In genomic region chr7:30771859-30772429, GRCh38 we compare ENCODE assay signal across 8 cellular contexts. TPM values are rescaled to one million over a fixed set of nuclear protein-coding genes. Genes with fewer than 3 reads are reported as not detected.
DNase-seq lines count a peak whose midpoint lies in the region; ATAC-seq and TF ChIP-seq lines count a peak whose summit lies in the region.

No MANE protein-coding gene starts in this region.

- no peak overlapping the region for H3K27ac ChIP-seq in GM23338 (ENCODE audit: low read depth)
- peak overlapping the region; percentile 29 for H3K27ac ChIP-seq in RWPE1

- H3K27me3 Mint-ChIP-seq in GM23338 (ENCODE audit: insufficient read depth, low read depth, poor library complexity): no peaks in the 10 kb centered on the region
- H3K27me3 Mint-ChIP-seq in neural crest cell (ENCODE audit: low read depth): peaks cover 3% of the 10 kb centered on the region

- peaks cover 8% of the 10 kb centered on the region; the same call in 2 of the 3 replicates for H3K4me1 Mint-ChIP-seq in GM23338
- peaks cover 16% of the 10 kb centered on the region for H3K4me1 Mint-ChIP-seq in neural crest cell

- ATAC-seq in GM23338 (no peak), HG03342 (IDR thresholded peaks at IDR 0.05; ENCODE audit: unreplicated experiment) (no peak), HG02571 (IDR thresholded peaks at IDR 0.05; ENCODE audit: unreplicated experiment) (no peak)

- no peaks in the 10 kb centered on the region for H3K27me3 ChIP-seq in GM23338 (ENCODE audit: insufficient read depth)

- H3K9me3 Mint-ChIP-seq in GM23338: no peaks in the 10 kb centered on the region
- H3K9me3 Mint-ChIP-seq in neural crest cell: no peaks in the 10 kb centered on the region

- no peak overlapping the region for H3K27ac Mint-ChIP-seq in GM23338
- peak overlapping the region; percentile 79 for H3K27ac Mint-ChIP-seq in neural crest cell (ENCODE audit: unreplicated experiment)

- peaks cover 6% of the 10 kb centered on the region; the same call in 1 of the 2 replicates for H3K4me1 ChIP-seq in GM23338 (ENCODE audit: insufficient read depth)

- no peaks in the 10 kb centered on the region; the same call in 1 of the 2 replicates for H3K79me2 ChIP-seq in GM23338 (replicated peaks; ENCODE audit: insufficient read depth)

- TF ChIP-seq CTCF in GM23338 (conservative IDR thresholded peaks at IDR 0.05; ENCODE audit: low read depth in 2 of 2): no peak
- no peak for TF ChIP-seq CTCF in RWPE1 (conservative IDR thresholded peaks at IDR 0.05; ENCODE audit: low read depth)
- TF ChIP-seq CTCF in neural crest cell (conservative IDR thresholded peaks at IDR 0.05): no peak

- CTCF ChIA-PET in RWPE1 (lab: Yijun Ruan, JAX): interaction anchor here (0.7 kb wide), 2 partner anchors 33 to 496 kb away, joined by 3 read pairs; no protein-coding TSS in a partner anchor

- H3K9me2 ChIP-seq in GM23338 (ENCODE audit: insufficient read depth): no peaks in the 10 kb centered on the region

- DNase-seq in ELR (ENCODE audit: low read depth) (peak; percentile 26), GM23338 (ENCODE audit: low spot score) (no peak), RWPE1 (ENCODE audit: low spot score) (no peak), erythroblast (lab: John Stamatoyannopoulos, UW) (peak; percentile 44 to 51), neural crest cell (ENCODE audit: low read depth, low spot score) (no peak), HT-29 (ENCODE audit: low spot score) (no peak)

- H3K4me2 ChIP-seq in GM23338: peak overlapping the region; percentile 95

- POLR2A ChIA-PET in RWPE1 (lab: Yijun Ruan, JAX; ENCODE audit: low non-redundant PET): no interaction called here

- H4K20me1 ChIP-seq in GM23338 (replicated peaks; ENCODE audit: insufficient read depth): no peaks in the 10 kb centered on the region; the same call in 1 of the 2 replicates

- peak overlapping the region; percentile 92; the same call in 1 of the 2 replicates for H2AFZ ChIP-seq in GM23338

- H3K36me3 Mint-ChIP-seq in GM23338 (ENCODE audit: low read depth) (no peaks in the 10 kb centered on the region), neural crest cell (ENCODE audit: low read depth) (no peaks in the 10 kb centered on the region)

- peak overlapping the region; percentile 97 for H3K4me3 ChIP-seq in GM23338

- H3K4me3 Mint-ChIP-seq in GM23338: peak overlapping the region; percentile 80
- H3K4me3 Mint-ChIP-seq in neural crest cell: no peak overlapping the region

- TF ChIP-seq POLR2A in erythroblast (IDR thresholded peaks at IDR 0.05; ENCODE audit: low read length): no peak

- no peaks in the 10 kb centered on the region for H3K36me3 ChIP-seq in GM23338 (ENCODE audit: insufficient read depth)

- H3F3A ChIP-seq in GM23338 (replicated peaks; ENCODE audit: low read depth): no peaks in the 10 kb centered on the region

TF ChIP-seq in GM23338, 12 proteins besides CTCF, POLR2A, EP300 and RAD21 (continues in another document):
- TF ChIP-seq EZH2 (IDR thresholded peaks at IDR 0.05; ENCODE audit: low read depth, unreplicated experiment): no peak
- TF ChIP-seq ZNF331 (CRISPR knock-in tag; IDR thresholded peaks at IDR 0.05; ENCODE audit: low read depth): no peak
- no peak for TF ChIP-seq POLR2AphosphoS5 (IDR thresholded peaks at IDR 0.05; ENCODE audit: low read depth)
- no peak for TF ChIP-seq JUNB (IDR thresholded peaks at IDR 0.05; ENCODE audit: unreplicated experiment)
- TF ChIP-seq CREB1 (CRISPR knock-in tag; IDR thresholded peaks at IDR 0.05; ENCODE audit: low read depth): no peak
- TF ChIP-seq REST (IDR thresholded peaks at IDR 0.05; ENCODE audit: unreplicated experiment): no peak
- no peak for TF ChIP-seq EZH2phosphoT487 (IDR thresholded peaks at IDR 0.05; ENCODE audit: unreplicated experiment)
- TF ChIP-seq NANOG (IDR thresholded peaks at IDR 0.05; ENCODE audit: borderline replicate concordance): no peak
- TF ChIP-seq ZNF462 (CRISPR knock-in tag; IDR thresholded peaks at IDR 0.05): no peak

RNA-seq across cellular contexts. Expression of gene MINDY4, which starts 0.7 kb away (rescaled TPM):
- 3.1 and 4.4 TPM in 2 replicates for total RNA-seq in GM23338 (2014; rRNA removed; shearing (Covaris generic))
- polyA plus RNA-seq in GM23338 (2016; fragmentation: Nextera tagmentation; extraction: Ambion mirVana): 1.3 and 1.7 TPM in 2 replicates
- total RNA-seq in neural crest cell: 8.6 and 9.2 TPM in 2 replicates
- 3.5 TPM in 2 replicates for total RNA-seq in HT-29 (2014; rRNA removed; shearing (Covaris generic))

RNA-seq across cellular contexts. Expression of gene INMT, which starts 20.0 kb away (rescaled TPM):
- 0.19 and 1.1 TPM in 2 replicates for total RNA-seq in GM23338 (2014; rRNA removed; shearing (Covaris generic))
- 0.38 and 0.79 TPM in 2 replicates for polyA plus RNA-seq in GM23338 (2016; fragmentation: Nextera tagmentation; extraction: Ambion mirVana)
- total RNA-seq in neural crest cell: 0.34 and 0.77 TPM in 2 replicates
- not detected in 2 replicates for total RNA-seq in HT-29 (2014; rRNA removed; shearing (Covaris generic))

Comparison
In these comparisons a context has a peak if more than half of its experiments do, and no peak if none do; other contexts are left out.
1. DNase-seq: peak in ELR (single experiment) and erythroblast (2 of 2); none in GM23338 (single experiment), RWPE1 (single experiment), neural crest cell (single experiment) and HT-29 (single experiment).